ENCODE assay signal across 1 cellular context in the genomic region with DNA sequence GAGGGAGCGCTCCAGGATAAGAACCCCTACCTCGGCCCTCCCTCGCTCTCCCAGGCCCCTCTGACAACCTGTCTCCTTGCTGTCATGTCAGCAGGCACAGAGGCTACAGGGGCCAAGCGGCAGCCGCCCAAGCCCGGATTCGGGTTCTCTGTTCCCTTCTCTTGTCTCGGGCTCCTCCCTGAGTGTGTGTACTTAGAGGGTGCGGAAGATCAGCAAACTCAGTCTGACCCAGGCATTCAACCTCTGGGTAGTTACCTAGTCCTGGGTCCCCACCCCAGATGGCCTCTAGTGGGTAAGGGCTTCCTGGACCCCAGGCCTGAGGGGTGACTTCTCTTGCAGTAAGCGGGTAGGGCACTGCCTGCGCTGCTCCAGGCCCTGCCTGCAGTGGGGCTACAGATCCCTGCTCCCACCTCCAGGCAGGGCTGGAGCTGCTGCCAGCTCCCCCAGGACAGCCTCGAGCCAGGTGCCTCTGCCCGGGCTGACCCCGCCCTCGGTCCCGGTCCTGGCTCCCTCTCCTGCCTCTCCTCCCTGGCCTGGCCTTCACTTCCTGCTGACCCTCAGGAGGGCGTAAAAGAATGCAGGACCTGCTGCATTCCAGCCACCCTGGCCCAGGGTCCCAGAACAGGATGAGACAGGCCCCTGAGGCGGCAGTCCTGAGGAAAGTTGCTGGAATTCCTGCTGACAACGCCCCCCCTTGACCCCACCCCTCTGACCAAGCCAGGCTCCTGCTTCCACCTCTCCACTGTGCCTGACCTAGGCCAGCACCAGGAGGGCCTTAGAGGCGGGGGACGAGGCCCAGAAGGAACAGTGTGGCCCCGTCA.
A peak's percentile ranks its signal among the peaks of the same experiment; 100 is the strongest.
TF ChIP-seq lines count a peak whose summit lies in the region.

No MANE protein-coding gene starts in this region.

TF ChIP-seq in HepG2, 621 proteins besides CTCF, POLR2A, EP300 and RAD21 (continued from another document):
- TF ChIP-seq, protein P1, sequence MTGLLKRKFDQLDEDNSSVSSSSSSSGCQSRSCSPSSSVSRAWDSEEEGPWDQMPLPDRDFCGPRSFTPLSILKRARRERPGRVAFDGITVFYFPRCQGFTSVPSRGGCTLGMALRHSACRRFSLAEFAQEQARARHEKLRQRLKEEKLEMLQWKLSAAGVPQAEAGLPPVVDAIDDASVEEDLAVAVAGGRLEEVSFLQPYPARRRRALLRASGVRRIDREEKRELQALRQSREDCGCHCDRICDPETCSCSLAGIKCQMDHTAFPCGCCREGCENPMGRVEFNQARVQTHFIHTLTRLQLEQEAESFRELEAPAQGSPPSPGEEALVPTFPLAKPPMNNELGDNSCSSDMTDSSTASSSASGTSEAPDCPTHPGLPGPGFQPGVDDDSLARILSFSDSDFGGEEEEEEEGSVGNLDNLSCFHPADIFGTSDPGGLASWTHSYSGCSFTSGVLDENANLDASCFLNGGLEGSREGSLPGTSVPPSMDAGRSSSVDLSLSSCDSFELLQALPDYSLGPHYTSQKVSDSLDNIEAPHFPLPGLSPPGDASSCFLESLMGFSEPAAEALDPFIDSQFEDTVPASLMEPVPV (CRISPR knock-in tag; IDR thresholded peaks at IDR 0.05) = 0 out of 2 replicates have a peak, but pooled peaks have one; percentile 31
- TF ChIP-seq TEAD3 (CRISPR knock-in tag; optimal IDR thresholded peaks at IDR 0.05; ENCODE audit: borderline replicate concordance) (peak; percentile 33), TCF12 (IDR thresholded peaks at IDR 0.05) (no peak), TCF12 (CRISPR knock-in tag; IDR thresholded peaks at IDR 0.05) (no peak)
